Comparison of ENCODE assay signal across 8 cellular contexts in genomic region chr14:105398044-105398725, GRCh38.
A peak's percentile ranks its signal among the peaks of the same experiment; 100 is the strongest.
DNase-seq lines count a peak whose midpoint lies in the region; ATAC-seq and TF ChIP-seq lines count a peak whose summit lies in the region.

A gene with protein sequence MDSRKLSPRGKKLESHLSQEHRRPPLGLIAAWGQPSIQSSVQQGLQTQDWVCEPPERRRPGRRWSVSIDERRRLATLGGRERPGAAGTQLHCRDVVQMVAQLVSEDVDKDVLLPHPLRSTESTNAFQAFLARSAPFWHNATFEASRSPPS (plus strand): TSS chr14:105398538. CDS start chr14:105399341, 803 bp downstream.

- ATAC-seq in HG03108 (IDR thresholded peaks at IDR 0.05; ENCODE audit: unreplicated experiment), result peak; percentile 68

- TF ChIP-seq POLR2A in GM18526 (IDR thresholded peaks at IDR 0.05; ENCODE audit: extremely low read depth, insufficient read length), result peak; percentile 73

- DNase-seq in 8988T (peak; percentile 87), NCI-H2227 treated with DMSO at 0.1 percent for 48 hours (lab: John Stamatoyannopoulos, UW) (peak; percentile 74), kidney glomerular epithelial cell (lab: John Stamatoyannopoulos, UW) (peak; percentile 54)
- DNase-seq in activated CD4-positive, CD25-positive, alpha-beta regulatory T cell (lab: John Stamatoyannopoulos, UW), result peak; percentile 81 to 93 (median 86)
- peak; percentile 78 for DNase-seq in central memory CD4-positive, alpha-beta T cell
- peak; percentile 95 for DNase-seq in stimulated activated CD4-positive, alpha-beta T cell treated with anti-CD3 and anti-CD28 coated beads, Interleukin-15, amount 100 ng/mL, for 24 hours

Comparison
In these comparisons a context has a peak if more than half of its experiments do, and no peak if none do; other contexts are left out.
1. Peak in every context shown above with its lines: DNase-seq and ATAC-seq.